ENCODE assay signal across 23 cellular contexts in genomic region chr5:152331006-152331405, GRCh38.
DNase-seq lines count a peak whose midpoint lies in the region; ATAC-seq, FAIRE-seq and TF ChIP-seq lines count a peak whose summit lies in the region.
"Had no signal": no experiment of that assay in that cellular context is flagged by ENCODE, and none has a peak within 500 bp of the region (broad histone marks: within the 10 kb centered on the region; RNA-seq: fewer than 3 reads in every experiment).

No MANE protein-coding gene starts in this region.

- no peak overlapping the region for H3K4me3 ChIP-seq in mammary epithelial cell (replicated peaks in 1 of 3; ENCODE audit: insufficient read depth in 1 of 3, low read depth in 2 of 3, low read length in 3 of 3)
- no peak overlapping the region for H3K4me3 ChIP-seq in epithelial cell of esophagus (ENCODE audit: low read length)
- H3K4me3 ChIP-seq in pancreas: no peak overlapping the region
- H3K4me3 ChIP-seq: GM23338 had no signal

- H3K4me3 Mint-ChIP-seq in MCF 10A (ENCODE audit: unreplicated experiment) (no peak overlapping the region), T-cell (no peak overlapping the region)
- H3K4me3 Mint-ChIP-seq: CD4-positive, CD25-positive, alpha-beta regulatory T cell; CD8-positive, alpha-beta memory T cell; GM23338 had no signal

- H3K27ac Mint-ChIP-seq in MCF 10A (ENCODE audit: low read depth, unreplicated experiment): no peak overlapping the region
- no peak overlapping the region for H3K27ac Mint-ChIP-seq in T-cell
- H3K27ac Mint-ChIP-seq: CD4-positive, CD25-positive, alpha-beta regulatory T cell; CD8-positive, alpha-beta memory T cell; GM23338 had no signal

- 83% methylated on average over 1 of the region's 2 CpGs for WGBS in mammary epithelial cell (ENCODE audit: low coverage, missing lambda C conversion rate)
- 49 to 51% methylated on average over 2 of the region's 2 CpGs for WGBS in pancreas, 2 donors

- no peaks in the 10 kb centered on the region for H3K4me1 ChIP-seq in mammary epithelial cell (ENCODE audit: insufficient read depth, low read length)
- peaks cover 0 to 3% (median 0%) of the 10 kb centered on the region in 3 donors for H3K4me1 ChIP-seq in pancreas
- H3K4me1 ChIP-seq: BE2C had no signal

- dilution Hi-C loops in mammary epithelial cell (cut with HindIII; ENCODE audit: low sequenced_read_pairs): no loop called here

- H3K36me3 Mint-ChIP-seq in MCF 10A (ENCODE audit: insufficient read depth, unreplicated experiment) (no peaks in the 10 kb centered on the region), T-cell (no peaks in the 10 kb centered on the region)
- H3K36me3 Mint-ChIP-seq: CD4-positive, CD25-positive, alpha-beta regulatory T cell; CD8-positive, alpha-beta memory T cell had no signal

- no peak overlapping the region for H3K9ac ChIP-seq in mammary epithelial cell (ENCODE audit: insufficient read depth, low read length)

- BruUV-seq in MCF 10A (replicated peaks; lab: Mats Ljungman, UMichigan): no TSS peak
- BruUV-seq in mammary epithelial cell (replicated peaks; lab: Mats Ljungman, UMichigan): no TSS peak

- H3K9me3 Mint-ChIP-seq in MCF 10A (ENCODE audit: unreplicated experiment) (no peaks in the 10 kb centered on the region), T-cell (peaks cover 4 to 9% (median 4%) of the 10 kb centered on the region in 3 donors)
- H3K9me3 Mint-ChIP-seq: GM23338 had no signal

- H3K27ac ChIP-seq in mammary epithelial cell (ENCODE audit: insufficient read depth, low read depth, low read length) (no peak overlapping the region), pancreas (no peak overlapping the region)
- H3K27ac ChIP-seq: HL-60 had no signal

- no peaks in the 10 kb centered on the region for H3K27me3 ChIP-seq in mammary epithelial cell (ENCODE audit: insufficient read depth, low read length)
- H3K27me3 ChIP-seq in pancreas: no peaks in the 10 kb centered on the region
- H3K27me3 ChIP-seq: BE2C had no signal

- H3K4me2 ChIP-seq in mammary epithelial cell (ENCODE audit: insufficient read depth, low read depth, low read length): no peak overlapping the region
- H3K4me2 ChIP-seq: GM23338 had no signal

- no peaks in the 10 kb centered on the region for H4K20me1 ChIP-seq in mammary epithelial cell (ENCODE audit: insufficient read depth, low read length)

- FAIRE-seq in pancreas (lab: Jason Lieb, UNC): no peak
- FAIRE-seq: D721Med, G401.6, GM12892, GM18507, H54, HTR-8/SVneo had no signal

- no peak overlapping the region for H2AFZ ChIP-seq in mammary epithelial cell (ENCODE audit: low read depth, low read length)

- H3K79me2 ChIP-seq in mammary epithelial cell (ENCODE audit: insufficient read depth, low read length): no peaks in the 10 kb centered on the region

- intact Hi-C loops in MCF 10A (cut with micrococcal nuclease) (no loop called here), mammary epithelial cell (cut with micrococcal nuclease) (no loop called here), pancreas (cut with DNase I) (no loop called here)

- POLR2A ChIA-PET in MCF 10A (lab: Yijun Ruan, JAX): no interaction called here
- POLR2A ChIA-PET in T-cell (lab: Charles Lee): no interaction called here

- H3K27me3 Mint-ChIP-seq in MCF 10A (ENCODE audit: insufficient read depth, unreplicated experiment): peaks cover 15% of the 10 kb centered on the region
- H3K27me3 Mint-ChIP-seq in T-cell: peaks cover 0 to 3% of the 10 kb centered on the region in 2 donors
- H3K27me3 Mint-ChIP-seq: CD4-positive, CD25-positive, alpha-beta regulatory T cell had no signal

- DNase-seq in MCF 10A (ENCODE audit: unreplicated experiment): peak; percentile 6
- no peak for DNase-seq in mammary epithelial cell
- DNase-seq in epithelial cell of esophagus (ENCODE audit: low read depth): peak; percentile 9
- DNase-seq in pancreas: no peak
- no peak for DNase-seq in GF-D8 (lab: John Stamatoyannopoulos, UW)
- DNase-seq in NOMO-1 treated with DMSO at 0.1 percent for 48 hours (lab: John Stamatoyannopoulos, UW; ENCODE audit: unreplicated experiment): no peak
- no peak for DNase-seq in T-cell
- DNase-seq: ACHN; BE2C; C1 segment of cervical spinal cord; CD4-positive, CD25-positive, alpha-beta regulatory T cell; CD8-positive, alpha-beta memory T cell; COR-L47; HCEC 1CT; IMR-90 had no signal

- peak in 3 of 4 donors; percentile 18 to 54 (median 24) for ATAC-seq in pancreas
- no peak for ATAC-seq in T-cell (replicated peaks in 1 of 4)
- ATAC-seq: GM23338 had no signal

- H3K36me3 ChIP-seq in mammary epithelial cell (ENCODE audit: insufficient read depth, low read length) (no peaks in the 10 kb centered on the region), pancreas (no peaks in the 10 kb centered on the region)
- H3K36me3 ChIP-seq: BE2C had no signal

- in situ Hi-C loops in mammary epithelial cell (cut with MboI; ENCODE audit: low sequenced_read_pairs in 2 of 2): no loop called here

- CTCF ChIA-PET in MCF 10A (lab: Yijun Ruan, JAX) (interaction anchor here (2.4 kb wide), 1 partner anchor 19 kb away, joined by 11 read pairs; no protein-coding TSS in a partner anchor), mammary epithelial cell (lab: Charles Lee; ENCODE audit: low non-redundant PET) (no interaction called here), T-cell (lab: Charles Lee) (no interaction called here)

- no peak for TF ChIP-seq CTCF in MCF 10A (IDR thresholded peaks at IDR 0.05; ENCODE audit: unreplicated experiment)
- TF ChIP-seq CTCF in mammary epithelial cell (conservative IDR thresholded peaks at IDR 0.05 in 1 of 2, IDR thresholded peaks at IDR 0.05 in 1 of 2; ENCODE audit: extremely low read depth in 1 of 2, insufficient read depth in 1 of 2, low read depth in 1 of 2, low read length in 2 of 2): no peak
- TF ChIP-seq CTCF in epithelial cell of esophagus (IDR thresholded peaks at IDR 0.05; ENCODE audit: insufficient read depth, low read depth, low read length, missing control alignments): no peak
- TF ChIP-seq CTCF in pancreas (IDR thresholded peaks at IDR 0.05): no peak

- H3K4me1 Mint-ChIP-seq in MCF 10A (ENCODE audit: insufficient read depth, unreplicated experiment) (no peaks in the 10 kb centered on the region), T-cell (no peaks in the 10 kb centered on the region)
- H3K4me1 Mint-ChIP-seq: CD4-positive, CD25-positive, alpha-beta regulatory T cell; CD8-positive, alpha-beta memory T cell had no signal

- H3K9me3 ChIP-seq in mammary epithelial cell (replicated peaks; ENCODE audit: insufficient read depth, low read length) (no peaks in the 10 kb centered on the region), pancreas (no peaks in the 10 kb centered on the region)
- H3K9me3 ChIP-seq: BE2C had no signal

Comparison
In these comparisons a context has a peak if more than half of its experiments do, and no peak if none do; other contexts are left out.
1. DNase-seq: peak in MCF 10A (single experiment) and epithelial cell of esophagus (single experiment); none in mammary epithelial cell (single experiment), pancreas (0 of 6), GF-D8 (single experiment), NOMO-1 treated with DMSO at 0.1 percent for 48 hours (single experiment) and T-cell (0 of 34).
2. ATAC-seq: peak in pancreas (3 of 4); none in T-cell (0 of 4).